In the genomic region with DNA sequence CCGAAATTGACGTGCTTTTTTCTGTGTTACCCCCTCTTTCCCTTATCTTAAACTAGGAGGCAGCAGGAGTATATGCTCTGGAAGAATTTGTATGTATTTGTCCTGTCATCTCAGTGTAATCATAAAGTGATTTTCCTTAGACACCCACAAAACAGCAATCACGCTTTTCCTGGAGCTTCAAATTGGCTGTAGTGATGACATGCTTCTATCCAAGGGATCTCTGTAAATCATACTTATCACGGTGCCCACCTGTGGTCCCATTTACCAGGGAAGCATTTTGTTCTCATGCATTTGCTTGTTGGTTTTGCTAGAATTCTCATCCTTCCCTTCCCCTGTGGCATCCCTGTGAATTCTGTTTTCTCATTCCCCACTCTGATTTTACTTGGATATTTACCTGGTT, we compare ENCODE assay signal across 17 cellular contexts.
DNase-seq lines count a peak whose midpoint lies in the region; ATAC-seq and TF ChIP-seq lines count a peak whose summit lies in the region.
"Had no signal": no experiment of that assay in that cellular context is flagged by ENCODE, and none has a peak within 500 bp of the region (broad histone marks: within the 10 kb centered on the region; RNA-seq: fewer than 3 reads in every experiment).

No MANE protein-coding gene starts in this region.

- no peaks in the 10 kb centered on the region for H3K9me2 ChIP-seq in neural cell (ENCODE audit: insufficient read depth, low read length)

- H3K36me3 Mint-ChIP-seq in activated T-helper 2 cell treated with anti-CD3 and anti-CD28 coated beads, Interferon-gamma antibody, Interleukin-2, Interleukin-4, amounts not matched to agents 10 μg/mL and 5 μg/mL and 100 μg/mL, durations not matched to agents 14 hours and 24 hours and 36 hours (ENCODE audit: low read depth), result peaks cover 20% of the 10 kb centered on the region
- H3K36me3 Mint-ChIP-seq: CD8-positive, alpha-beta T cell had no signal

- H3K36me3 ChIP-seq in IMR-90 (ENCODE audit: control insufficient read depth, insufficient read depth, low read length), result no peaks in the 10 kb centered on the region
- no peaks in the 10 kb centered on the region for H3K36me3 ChIP-seq in neural cell (ENCODE audit: insufficient read depth, low read length)
- H3K36me3 ChIP-seq: BLaER1 treated with 17β-estradiol and CSF1 and Interleukin-3, amounts not matched to agents 10 nM and 100 nM had no signal

- H3K9me3 ChIP-seq in IMR-90 (ENCODE audit: control insufficient read depth, insufficient read depth, low read length) (no peaks in the 10 kb centered on the region), neural cell (ENCODE audit: low read length) (no peaks in the 10 kb centered on the region)
- H3K9me3 ChIP-seq: A549; BLaER1 treated with 17β-estradiol and CSF1 and Interleukin-3, amounts not matched to agents 10 nM and 100 nM; Caco-2 had no signal

- peak overlapping the region; percentile 57; the same call in 1 of the 2 replicates for H4K5ac ChIP-seq in IMR-90 (ENCODE audit: low read depth, low read length)

- peak overlapping the region; percentile 28; the same call in 1 of the 2 replicates for H3K14ac ChIP-seq in IMR-90 (replicated peaks; ENCODE audit: low read depth, low read length)

- H2BK20ac ChIP-seq in IMR-90 (ENCODE audit: low read depth, low read length), result peak overlapping the region; percentile 75; the same call in 1 of the 2 replicates

- H2BK5ac ChIP-seq in IMR-90 (ENCODE audit: low read depth, low read length, poor library complexity, severe bottlenecking), result peak overlapping the region; percentile 62

- H2AFZ ChIP-seq in IMR-90 (replicated peaks; ENCODE audit: low read length, poor library complexity) (no peak overlapping the region), neural cell (ENCODE audit: low read depth, low read length) (no peak overlapping the region)

- peaks cover 40% of the 10 kb centered on the region for H3K4me1 Mint-ChIP-seq in activated T-helper 2 cell treated with anti-CD3 and anti-CD28 coated beads, Interferon-gamma antibody, Interleukin-2, Interleukin-4, amounts not matched to agents 10 μg/mL and 5 μg/mL and 100 μg/mL, durations not matched to agents 14 hours and 24 hours and 36 hours (ENCODE audit: low read depth)
- H3K4me1 Mint-ChIP-seq: B cell had no signal

- H3K4me3 ChIP-seq in IMR-90 (ENCODE audit: insufficient read depth, low read depth, low read length), result no peak overlapping the region
- H3K4me3 ChIP-seq in neural cell (ENCODE audit: low read length), result no peak overlapping the region
- H3K4me3 ChIP-seq: A549; BLaER1 treated with 17β-estradiol and CSF1 and Interleukin-3, amounts not matched to agents 10 nM and 100 nM had no signal

- H3K56ac ChIP-seq in IMR-90 (ENCODE audit: extremely low read depth, insufficient read depth, low read length), result no peak overlapping the region

- H3K4ac ChIP-seq in IMR-90 (ENCODE audit: low read depth, low read length), result no peak overlapping the region

- peak; percentile 22 for DNase-seq in IMR-90
- no peak for DNase-seq in activated T-helper 2 cell treated with anti-CD3 and anti-CD28 coated beads, Interferon-gamma antibody, Interleukin-2, Interleukin-4, amounts not matched to agents 10 μg/mL and 5 μg/mL and 100 μg/mL, durations not matched to agents 14 hours and 24 hours and 36 hours (ENCODE audit: low spot score)
- no peak for DNase-seq in left colon
- DNase-seq in H4 (ENCODE audit: low spot score), result no peak
- DNase-seq: AML-193; Caco-2; Calu3; CD4-positive, alpha-beta T cell; CD8-positive, alpha-beta T cell; DMS79 treated with DMSO at 0.1 percent for 48 hours; GF-D8 had no signal

- TF ChIP-seq CTCF in IMR-90 (conservative IDR thresholded peaks at IDR 0.05; ENCODE audit: low read depth, low read length), result no peak
- TF ChIP-seq CTCF in neural cell (IDR thresholded peaks at IDR 0.05; ENCODE audit: poor library complexity, severe bottlenecking), result no peak

- no peaks in the 10 kb centered on the region for H3F3A ChIP-seq in neural cell (ENCODE audit: insufficient read depth, low read length, poor library complexity, severe bottlenecking)

- no peaks in the 10 kb centered on the region for H3K9me1 ChIP-seq in IMR-90 (ENCODE audit: insufficient read depth, low read length)

- peak overlapping the region; percentile 8; the same call in 2 of the 3 replicates for H2BK15ac ChIP-seq in IMR-90 (ENCODE audit: low read depth, low read length)

- dilution Hi-C loops in IMR-90 (cut with HindIII; ENCODE audit: low sequenced_read_pairs, unreplicated experiment), result no loop called here

- no peaks in the 10 kb centered on the region for H3K79me1 ChIP-seq in IMR-90 (ENCODE audit: low read depth in 1 of 2, low read length in 2 of 2)

- POLR2A ChIA-PET in IMR-90 (lab: Charles Lee; ENCODE audit: unreplicated experiment), result no interaction called here

- peak overlapping the region; percentile 50; the same call in 1 of the 2 replicates for H4K91ac ChIP-seq in IMR-90 (ENCODE audit: insufficient read depth, low read depth, low read length)

- no peak for TF ChIP-seq RAD21 in IMR-90 (IDR thresholded peaks at IDR 0.05; ENCODE audit: low read length)
- TF ChIP-seq RAD21 in neural cell (conservative IDR thresholded peaks at IDR 0.05), result peak; percentile 29

- no peak for ATAC-seq in IMR-90 (ENCODE audit: low read depth)
- ATAC-seq in left colon, result no peak
- ATAC-seq: A549; CD8-positive, alpha-beta T cell had no signal

- TF ChIP-seq POLR2A in IMR-90 (IDR thresholded peaks at IDR 0.05; ENCODE audit: low read depth, low read length), result no peak

- CTCF ChIA-PET in IMR-90 (lab: Yijun Ruan, JAX), result no interaction called here

- no peak overlapping the region for H2AK9ac ChIP-seq in IMR-90 (replicated peaks; ENCODE audit: low read depth, low read length, poor library complexity)

- no CpG with 5 or more reads among the region's 4 CpGs for WGBS in IMR-90 (ENCODE audit: extremely low coverage in 2 of 2, insufficient read length in 1 of 2), 2 experiments

- H2BK120ac ChIP-seq in IMR-90 (ENCODE audit: low read depth, low read length), result peak overlapping the region; percentile 49; the same call in 1 of the 2 replicates

- H3K27ac Mint-ChIP-seq in activated T-helper 2 cell treated with anti-CD3 and anti-CD28 coated beads, Interferon-gamma antibody, Interleukin-2, Interleukin-4, amounts not matched to agents 10 μg/mL and 5 μg/mL and 100 μg/mL, durations not matched to agents 14 hours and 24 hours and 36 hours, result peak overlapping the region; percentile 14
- H3K27ac Mint-ChIP-seq: B cell; CD4-positive, alpha-beta T cell; CD8-positive, alpha-beta T cell had no signal

- H4K20me1 ChIP-seq in IMR-90 (ENCODE audit: insufficient read depth, low read length), result no peaks in the 10 kb centered on the region
- H4K20me1 ChIP-seq in neural cell (ENCODE audit: insufficient read depth), result no peaks in the 10 kb centered on the region
- H4K20me1 ChIP-seq: BLaER1 treated with 17β-estradiol and CSF1 and Interleukin-3, amounts not matched to agents 10 nM and 100 nM had no signal

- H3K4me2 ChIP-seq in IMR-90 (ENCODE audit: low read depth, low read length), result no peak overlapping the region
- H3K4me2 ChIP-seq in neural cell (ENCODE audit: low read length), result no peak overlapping the region
- H3K4me2 ChIP-seq: A549; BLaER1 treated with 17β-estradiol and CSF1 and Interleukin-3, amounts not matched to agents 10 nM and 100 nM had no signal

- H3K79me2 ChIP-seq in neural cell (replicated peaks; ENCODE audit: insufficient read depth, low read length), result no peaks in the 10 kb centered on the region

- TF ChIP-seq EP300 in neural cell (conservative IDR thresholded peaks at IDR 0.05; ENCODE audit: poor library complexity, severe bottlenecking), result peak; percentile 56

- H2AK5ac ChIP-seq in IMR-90 (ENCODE audit: low read depth, low read length), result 0 out of 2 replicates have a peak overlapping the region, but pooled peaks have one; percentile 5

- peaks cover 2% of the 10 kb centered on the region; the same call in 1 of the 2 replicates for H3K4me1 ChIP-seq in IMR-90 (ENCODE audit: control insufficient read depth, insufficient read depth, low read length)
- H3K4me1 ChIP-seq: A549, Caco-2 had no signal

- no peak overlapping the region; the same call in 1 of the 2 replicates for H3K23ac ChIP-seq in IMR-90 (ENCODE audit: low read depth, low read length)

- H3K9ac ChIP-seq in IMR-90 (ENCODE audit: low read depth, low read length) (no peak overlapping the region), neural cell (ENCODE audit: low read length) (no peak overlapping the region)
- H3K9ac ChIP-seq: BLaER1 treated with 17β-estradiol and CSF1 and Interleukin-3, amounts not matched to agents 10 nM and 100 nM had no signal

- H4K8ac ChIP-seq in IMR-90 (ENCODE audit: low read depth in 2 of 2, low read length in 2 of 2), result 0 out of 4 replicates have a peak overlapping the region, but pooled peaks of 1 of the 2 experiments have one; percentile 16

- H3K18ac ChIP-seq in IMR-90 (ENCODE audit: low read depth, low read length), result peak overlapping the region; percentile 31; the same call in 1 of the 2 replicates

- intact Hi-C loops in IMR-90 (cut with micrococcal nuclease) (loop anchor here (2.0 kb wide), 1 partner anchor 17 kb away; no protein-coding TSS in a partner anchor), left colon (cut with DNase I, micrococcal nuclease) (no loop called here)
- intact Hi-C loops in activated T-helper 2 cell treated with anti-CD3 and anti-CD28 coated beads, Interferon-gamma antibody, Interleukin-2, Interleukin-4, amounts not matched to agents 10 μg/mL and 5 μg/mL and 100 μg/mL, durations not matched to agents 14 hours and 24 hours and 36 hours (cut with micrococcal nuclease), result no loop called here

- H3K9me3 Mint-ChIP-seq in activated T-helper 2 cell treated with anti-CD3 and anti-CD28 coated beads, Interferon-gamma antibody, Interleukin-2, Interleukin-4, amounts not matched to agents 10 μg/mL and 5 μg/mL and 100 μg/mL, durations not matched to agents 14 hours and 24 hours and 36 hours, result no peaks in the 10 kb centered on the region
- H3K9me3 Mint-ChIP-seq: CD4-positive, alpha-beta T cell; CD8-positive, alpha-beta T cell had no signal

- H3K27ac ChIP-seq in IMR-90 (ENCODE audit: insufficient read depth, low read length) (no peak overlapping the region), neural cell (ENCODE audit: low read length) (no peak overlapping the region)
- H3K27ac ChIP-seq: 22Rv1; A549; BLaER1 treated with 17β-estradiol and CSF1 and Interleukin-3, amounts not matched to agents 10 nM and 100 nM; C4-2B had no signal

- H3K27me3 Mint-ChIP-seq in activated T-helper 2 cell treated with anti-CD3 and anti-CD28 coated beads, Interferon-gamma antibody, Interleukin-2, Interleukin-4, amounts not matched to agents 10 μg/mL and 5 μg/mL and 100 μg/mL, durations not matched to agents 14 hours and 24 hours and 36 hours (ENCODE audit: low read depth), result no peaks in the 10 kb centered on the region
- H3K27me3 Mint-ChIP-seq: B cell; CD4-positive, alpha-beta T cell had no signal

- no peak overlapping the region for H3K4me3 Mint-ChIP-seq in activated T-helper 2 cell treated with anti-CD3 and anti-CD28 coated beads, Interferon-gamma antibody, Interleukin-2, Interleukin-4, amounts not matched to agents 10 μg/mL and 5 μg/mL and 100 μg/mL, durations not matched to agents 14 hours and 24 hours and 36 hours (ENCODE audit: low read depth)
- H3K4me3 Mint-ChIP-seq: B cell; CD4-positive, alpha-beta T cell; CD8-positive, alpha-beta T cell had no signal

- in situ Hi-C loops in IMR-90 (cut with MboI; ENCODE audit: low sequenced_read_pairs), result no loop called here

- BruUV-seq in IMR-90 (replicated peaks; lab: Mats Ljungman, UMichigan), result no TSS peak

- H3K27me3 ChIP-seq in IMR-90 (ENCODE audit: control insufficient read depth, insufficient read depth, low read length) (no peaks in the 10 kb centered on the region), neural cell (ENCODE audit: insufficient read depth, low read depth, low read length) (no peaks in the 10 kb centered on the region)
- H3K27me3 ChIP-seq: BLaER1 treated with 17β-estradiol and CSF1 and Interleukin-3, amounts not matched to agents 10 nM and 100 nM had no signal
